18 cellular contexts compared by ENCODE assay signal in genomic region chr12:131047789-131048610, GRCh38.
DNase-seq lines count a peak whose midpoint lies in the region; ATAC-seq, FAIRE-seq and TF ChIP-seq lines count a peak whose summit lies in the region.
"Had no signal": no experiment of that assay in that cellular context is flagged by ENCODE, and none has a peak within 500 bp of the region (broad histone marks: within the 10 kb centered on the region; RNA-seq: fewer than 3 reads in every experiment).

No MANE protein-coding gene starts in this region.

- no peaks in the 10 kb centered on the region for H3K36me3 Mint-ChIP-seq in type B pancreatic cell

- no peak for FAIRE-seq in D721Med (lab: Jason Lieb, UNC)

- H3K27me3 Mint-ChIP-seq in type B pancreatic cell, result peaks cover 4% of the 10 kb centered on the region

- no peak for TF ChIP-seq POLR2A in gastroesophageal sphincter (IDR thresholded peaks at IDR 0.05)

- peak; percentile 44 for DNase-seq in NCI-H82 (lab: John Stamatoyannopoulos, UW)
- DNase-seq in NCI-H82 treated with DMSO at 0.1 percent for 48 hours (lab: John Stamatoyannopoulos, UW; ENCODE audit: unreplicated experiment), result no peak
- DNase-seq in type B pancreatic cell (ENCODE audit: extremely low spot score, unreplicated experiment), result no peak
- no peak for DNase-seq in NCI-H510A (lab: John Stamatoyannopoulos, UW)
- DNase-seq in activated CD4-positive, alpha-beta T cell treated with anti-CD3 and anti-CD28 coated beads for 48 hours, result no peak
- no peak for DNase-seq in D721Med (ENCODE audit: insufficient read length, low spot score)
- DNase-seq: activated T-cell treated with anti-CD3 and anti-CD28 coated beads, Interleukin-2, amount 50 U/mL, for 48 hours; C1 segment of cervical spinal cord; GOT3; NCI-H1417 treated with DMSO at 0.1 percent for 48 hours; NCI-H2227 treated with DMSO at 0.1 percent for 48 hours; NK-92 treated with Interleukin-12 subunit alpha and Interleukin-12 subunit beta, amount 100 ng/mL, for 24 hours; stimulated activated CD4-positive, alpha-beta T cell treated with anti-CD3 and anti-CD28 coated beads, Interleukin-2, amount 100 ng/mL, for 48 hours had no signal

- H3K4me1 ChIP-seq in gastroesophageal sphincter, result peaks cover 0 to 26% (median 9%) of the 10 kb centered on the region in 3 donors
- H3K4me1 ChIP-seq in muscle layer of duodenum (ENCODE audit: control insufficient read depth in 1 of 2, insufficient read depth in 2 of 2, low read length in 2 of 2), result no peaks in the 10 kb centered on the region
- H3K4me1 ChIP-seq: sigmoid colon had no signal

- H3K27ac Mint-ChIP-seq in type B pancreatic cell, result peak overlapping the region; percentile 91

- peaks cover under 1% of the 10 kb centered on the region for H3K4me1 Mint-ChIP-seq in type B pancreatic cell (ENCODE audit: unreplicated experiment)

- no peaks in the 10 kb centered on the region for H3K27me3 ChIP-seq in gastroesophageal sphincter
- H3K27me3 ChIP-seq in muscle layer of duodenum (ENCODE audit: low read depth, low read length), result no peaks in the 10 kb centered on the region
- H3K27me3 ChIP-seq: sigmoid colon had no signal

- no peak overlapping the region for H3K4me3 Mint-ChIP-seq in type B pancreatic cell

- H3K4me3 ChIP-seq in gastroesophageal sphincter, result no peak overlapping the region
- no peak overlapping the region for H3K4me3 ChIP-seq in muscle layer of duodenum (ENCODE audit: low read depth in 1 of 2, low read length in 2 of 2)
- H3K4me3 ChIP-seq: sigmoid colon, thoracic aorta had no signal

- peak; percentile 21 for ATAC-seq in gastroesophageal sphincter

- peak overlapping the region in 1 of 4 donors; percentile 64 for H3K27ac ChIP-seq in gastroesophageal sphincter
- H3K27ac ChIP-seq in muscle layer of duodenum (ENCODE audit: low read length), result peak overlapping the region; percentile 31
- H3K27ac ChIP-seq: 22Rv1, thoracic aorta had no signal

- H3K9me3 Mint-ChIP-seq in type B pancreatic cell, result no peaks in the 10 kb centered on the region

- TF ChIP-seq EP300 in gastroesophageal sphincter (IDR thresholded peaks at IDR 0.05), result no peak

- no peaks in the 10 kb centered on the region for H3K9me3 ChIP-seq in gastroesophageal sphincter
- H3K9me3 ChIP-seq in muscle layer of duodenum (ENCODE audit: control insufficient read depth in 1 of 2, low read length in 2 of 2), result no peaks in the 10 kb centered on the region
- H3K9me3 ChIP-seq: sigmoid colon, thoracic aorta had no signal

- no peak for TF ChIP-seq CTCF in gastroesophageal sphincter (IDR thresholded peaks at IDR 0.05)
- no peak for TF ChIP-seq CTCF in type B pancreatic cell (conservative IDR thresholded peaks at IDR 0.05)
- no peak for TF ChIP-seq CTCF in D721Med (IDR thresholded peaks at IDR 0.05; ENCODE audit: insufficient read depth, missing control alignments)

- WGBS in gastroesophageal sphincter (ENCODE audit: low coverage in 1 of 2), 2 donors, result no CpG with 5 or more reads among the region's 24 CpGs

- peaks cover 0 to 5% of the 10 kb centered on the region in 2 donors for H3K36me3 ChIP-seq in gastroesophageal sphincter
- no peaks in the 10 kb centered on the region for H3K36me3 ChIP-seq in muscle layer of duodenum (ENCODE audit: control insufficient read depth in 1 of 2, insufficient read depth in 2 of 2, low read length in 2 of 2)
- H3K36me3 ChIP-seq: sigmoid colon, thoracic aorta had no signal
